ENCODE assay signal across 8 cellular contexts in the genomic region with DNA sequence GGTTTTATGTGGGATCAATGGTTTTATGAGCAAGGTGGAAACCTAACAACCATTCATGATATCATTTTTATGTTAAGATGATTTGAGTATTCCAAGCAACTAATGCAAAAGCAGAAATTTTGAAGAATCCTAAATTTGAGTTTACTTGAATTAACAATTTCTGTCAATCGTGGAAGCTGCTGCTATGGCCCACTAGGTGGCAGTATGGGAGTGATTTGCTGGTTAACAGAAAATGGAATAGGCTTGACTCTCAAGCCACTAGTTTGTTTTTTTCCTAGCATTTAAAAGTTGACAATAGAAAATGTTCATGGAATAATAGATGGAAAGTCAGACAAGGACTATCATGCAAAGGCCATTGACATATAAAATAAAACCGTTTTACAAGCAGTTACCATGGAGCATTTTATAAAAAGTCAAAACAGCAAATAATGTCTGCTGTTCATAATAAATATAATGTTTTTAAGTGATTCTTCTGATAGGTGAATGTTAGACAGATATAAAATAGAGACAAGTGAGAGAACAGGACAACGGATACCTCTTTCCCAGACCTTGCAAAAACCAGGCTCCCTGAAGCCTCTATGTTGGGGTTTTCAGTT.
A peak's percentile ranks its signal among the peaks of the same experiment; 100 is the strongest.
DNase-seq lines count a peak whose midpoint lies in the region; ATAC-seq, FAIRE-seq and TF ChIP-seq lines count a peak whose summit lies in the region.

No MANE protein-coding gene starts in this region.

- DNase-seq in NCI-H187 treated with DMSO at 0.1 percent for 48 hours (lab: John Stamatoyannopoulos, UW) (peak; percentile 27), NCI-H187 (lab: John Stamatoyannopoulos, UW) (no peak), HTR-8/SVneo (ENCODE audit: insufficient read length, low spot score) (peak; percentile 31), amniotic epithelial cell (ENCODE audit: low read depth) (peak; percentile 71), iPS-NIHi7 (ENCODE audit: extremely low spot score) (peak; percentile 57)
- DNase-seq in stimulated activated CD4-positive, alpha-beta T cell treated with anti-CD3 and anti-CD28 coated beads, Interleukin-1b, Interleukin-23, amount 100 ng/mL, for 4 hours (ENCODE audit: low read depth in 2 of 2): peak; percentile 15 to 43

- ATAC-seq in SK-N-SH treated with all-trans-retinoic acid at 6 μM for 48 hours: peak; percentile 65
- no peak for ATAC-seq in HG03135 (IDR thresholded peaks at IDR 0.05; ENCODE audit: unreplicated experiment)

- no peak for FAIRE-seq in HTR-8/SVneo (lab: Jason Lieb, UNC)

TF ChIP-seq in SK-N-SH treated with all-trans-retinoic acid at 6 μM for 48 hours, 23 proteins besides CTCF, POLR2A, EP300 and RAD21:
- TF ChIP-seq ARNTL (CRISPR knock-in tag; IDR thresholded peaks at IDR 0.05; ENCODE audit: borderline replicate concordance, low read depth) (no peak), ESRRG (CRISPR knock-in tag; IDR thresholded peaks at IDR 0.05) (no peak), ZNF8 (CRISPR knock-in tag; IDR thresholded peaks at IDR 0.05) (no peak), TOX (CRISPR knock-in tag; IDR thresholded peaks at IDR 0.05; ENCODE audit: borderline replicate concordance) (no peak), ZC3H10 (CRISPR knock-in tag; IDR thresholded peaks at IDR 0.05) (no peak), ZNF70 (CRISPR knock-in tag; IDR thresholded peaks at IDR 0.05) (no peak), ZNF565 (CRISPR knock-in tag; conservative IDR thresholded peaks at IDR 0.05; ENCODE audit: low read depth) (no peak), GLIS3 (CRISPR knock-in tag; IDR thresholded peaks at IDR 0.05) (no peak), OSR1 (CRISPR knock-in tag; IDR thresholded peaks at IDR 0.05) (no peak), ZFP30 (CRISPR knock-in tag; IDR thresholded peaks at IDR 0.05) (no peak), TCF4 (CRISPR knock-in tag; IDR thresholded peaks at IDR 0.05; ENCODE audit: borderline replicate concordance) (no peak), CSDC2 (CRISPR knock-in tag; IDR thresholded peaks at IDR 0.05) (no peak), PPARA (CRISPR knock-in tag; IDR thresholded peaks at IDR 0.05; ENCODE audit: borderline replicate concordance) (no peak), RARB (CRISPR knock-in tag; IDR thresholded peaks at IDR 0.05) (no peak), SNAI2 (CRISPR knock-in tag; IDR thresholded peaks at IDR 0.05) (no peak)
- TF ChIP-seq, protein P1, sequence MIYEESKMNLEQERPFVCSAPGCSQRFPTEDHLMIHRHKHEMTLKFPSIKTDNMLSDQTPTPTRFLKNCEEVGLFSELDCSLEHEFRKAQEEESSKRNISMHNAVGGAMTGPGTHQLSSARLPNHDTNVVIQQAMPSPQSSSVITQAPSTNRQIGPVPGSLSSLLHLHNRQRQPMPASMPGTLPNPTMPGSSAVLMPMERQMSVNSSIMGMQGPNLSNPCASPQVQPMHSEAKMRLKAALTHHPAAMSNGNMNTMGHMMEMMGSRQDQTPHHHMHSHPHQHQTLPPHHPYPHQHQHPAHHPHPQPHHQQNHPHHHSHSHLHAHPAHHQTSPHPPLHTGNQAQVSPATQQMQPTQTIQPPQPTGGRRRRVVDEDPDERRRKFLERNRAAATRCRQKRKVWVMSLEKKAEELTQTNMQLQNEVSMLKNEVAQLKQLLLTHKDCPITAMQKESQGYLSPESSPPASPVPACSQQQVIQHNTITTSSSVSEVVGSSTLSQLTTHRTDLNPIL (CRISPR knock-in tag; IDR thresholded peaks at IDR 0.05; ENCODE audit: low read depth): no peak
- TF ChIP-seq, protein P2, sequence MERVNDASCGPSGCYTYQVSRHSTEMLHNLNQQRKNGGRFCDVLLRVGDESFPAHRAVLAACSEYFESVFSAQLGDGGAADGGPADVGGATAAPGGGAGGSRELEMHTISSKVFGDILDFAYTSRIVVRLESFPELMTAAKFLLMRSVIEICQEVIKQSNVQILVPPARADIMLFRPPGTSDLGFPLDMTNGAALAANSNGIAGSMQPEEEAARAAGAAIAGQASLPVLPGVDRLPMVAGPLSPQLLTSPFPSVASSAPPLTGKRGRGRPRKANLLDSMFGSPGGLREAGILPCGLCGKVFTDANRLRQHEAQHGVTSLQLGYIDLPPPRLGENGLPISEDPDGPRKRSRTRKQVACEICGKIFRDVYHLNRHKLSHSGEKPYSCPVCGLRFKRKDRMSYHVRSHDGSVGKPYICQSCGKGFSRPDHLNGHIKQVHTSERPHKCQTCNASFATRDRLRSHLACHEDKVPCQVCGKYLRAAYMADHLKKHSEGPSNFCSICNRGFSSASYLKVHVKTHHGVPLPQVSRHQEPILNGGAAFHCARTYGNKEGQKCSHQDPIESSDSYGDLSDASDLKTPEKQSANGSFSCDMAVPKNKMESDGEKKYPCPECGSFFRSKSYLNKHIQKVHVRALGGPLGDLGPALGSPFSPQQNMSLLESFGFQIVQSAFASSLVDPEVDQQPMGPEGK (CRISPR knock-in tag; IDR thresholded peaks at IDR 0.05; ENCODE audit: borderline replicate concordance): no peak
- TF ChIP-seq, protein P3, sequence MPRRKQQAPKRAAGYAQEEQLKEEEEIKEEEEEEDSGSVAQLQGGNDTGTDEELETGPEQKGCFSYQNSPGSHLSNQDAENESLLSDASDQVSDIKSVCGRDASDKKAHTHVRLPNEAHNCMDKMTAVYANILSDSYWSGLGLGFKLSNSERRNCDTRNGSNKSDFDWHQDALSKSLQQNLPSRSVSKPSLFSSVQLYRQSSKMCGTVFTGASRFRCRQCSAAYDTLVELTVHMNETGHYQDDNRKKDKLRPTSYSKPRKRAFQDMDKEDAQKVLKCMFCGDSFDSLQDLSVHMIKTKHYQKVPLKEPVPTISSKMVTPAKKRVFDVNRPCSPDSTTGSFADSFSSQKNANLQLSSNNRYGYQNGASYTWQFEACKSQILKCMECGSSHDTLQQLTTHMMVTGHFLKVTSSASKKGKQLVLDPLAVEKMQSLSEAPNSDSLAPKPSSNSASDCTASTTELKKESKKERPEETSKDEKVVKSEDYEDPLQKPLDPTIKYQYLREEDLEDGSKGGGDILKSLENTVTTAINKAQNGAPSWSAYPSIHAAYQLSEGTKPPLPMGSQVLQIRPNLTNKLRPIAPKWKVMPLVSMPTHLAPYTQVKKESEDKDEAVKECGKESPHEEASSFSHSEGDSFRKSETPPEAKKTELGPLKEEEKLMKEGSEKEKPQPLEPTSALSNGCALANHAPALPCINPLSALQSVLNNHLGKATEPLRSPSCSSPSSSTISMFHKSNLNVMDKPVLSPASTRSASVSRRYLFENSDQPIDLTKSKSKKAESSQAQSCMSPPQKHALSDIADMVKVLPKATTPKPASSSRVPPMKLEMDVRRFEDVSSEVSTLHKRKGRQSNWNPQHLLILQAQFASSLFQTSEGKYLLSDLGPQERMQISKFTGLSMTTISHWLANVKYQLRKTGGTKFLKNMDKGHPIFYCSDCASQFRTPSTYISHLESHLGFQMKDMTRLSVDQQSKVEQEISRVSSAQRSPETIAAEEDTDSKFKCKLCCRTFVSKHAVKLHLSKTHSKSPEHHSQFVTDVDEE (CRISPR knock-in tag; IDR thresholded peaks at IDR 0.05): no peak
- TF ChIP-seq, protein P4, sequence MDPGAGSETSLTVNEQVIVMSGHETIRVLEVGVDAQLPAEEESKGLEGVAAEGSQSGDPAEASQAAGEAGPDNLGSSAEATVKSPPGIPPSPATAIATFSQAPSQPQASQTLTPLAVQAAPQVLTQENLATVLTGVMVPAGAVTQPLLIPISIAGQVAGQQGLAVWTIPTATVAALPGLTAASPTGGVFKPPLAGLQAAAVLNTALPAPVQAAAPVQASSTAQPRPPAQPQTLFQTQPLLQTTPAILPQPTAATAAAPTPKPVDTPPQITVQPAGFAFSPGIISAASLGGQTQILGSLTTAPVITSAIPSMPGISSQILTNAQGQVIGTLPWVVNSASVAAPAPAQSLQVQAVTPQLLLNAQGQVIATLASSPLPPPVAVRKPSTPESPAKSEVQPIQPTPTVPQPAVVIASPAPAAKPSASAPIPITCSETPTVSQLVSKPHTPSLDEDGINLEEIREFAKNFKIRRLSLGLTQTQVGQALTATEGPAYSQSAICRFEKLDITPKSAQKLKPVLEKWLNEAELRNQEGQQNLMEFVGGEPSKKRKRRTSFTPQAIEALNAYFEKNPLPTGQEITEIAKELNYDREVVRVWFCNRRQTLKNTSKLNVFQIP (CRISPR knock-in tag; IDR thresholded peaks at IDR 0.05; ENCODE audit: borderline replicate concordance, low read depth): no peak

Comparison
In these comparisons a context has a peak if more than half of its experiments do, and no peak if none do; other contexts are left out.
1. DNase-seq: peak in NCI-H187 treated with DMSO at 0.1 percent for 48 hours (single experiment), HTR-8/SVneo (single experiment), amniotic epithelial cell (single experiment), iPS-NIHi7 (single experiment) and stimulated activated CD4-positive, alpha-beta T cell treated with anti-CD3 and anti-CD28 coated beads, Interleukin-1b, Interleukin-23, amount 100 ng/mL, for 4 hours (2 of 2); none in NCI-H187 (0 of 2).